In genomic region chr10:34994565-34995142, GRCh38 we compare ENCODE assay signal across 9 cellular contexts.
DNase-seq lines count a peak whose midpoint lies in the region; ATAC-seq, FAIRE-seq and TF ChIP-seq lines count a peak whose summit lies in the region.
"Had no signal": no experiment of that assay in that cellular context is flagged by ENCODE, and none has a peak within 500 bp of the region (broad histone marks: within the 10 kb centered on the region; RNA-seq: fewer than 3 reads in every experiment).

No MANE protein-coding gene starts in this region.

- DNase-seq in Daoy (ENCODE audit: low read depth) (peak; percentile 65), HK-2 (ENCODE audit: unreplicated experiment) (peak; percentile 43), RCC 7860 (ENCODE audit: low spot score) (peak; percentile 88), activated T-helper 1 cell treated with Interleukin-2 at 50 U/mL for 16 hours (ENCODE audit: low read depth) (peak; percentile 3), glutamatergic neuron (peak; percentile 61), prostate gland (ENCODE audit: low spot score) (peak; percentile 62), cerebellum (ENCODE audit: low spot score) (no peak)

- H3K4me1 ChIP-seq in prostate gland (replicated peaks), result no peaks in the 10 kb centered on the region

- TF ChIP-seq CTCF in glutamatergic neuron (IDR thresholded peaks at IDR 0.05; ENCODE audit: partially characterized antibody, unreplicated experiment), result peak; percentile 70
- TF ChIP-seq CTCF in prostate gland (IDR thresholded peaks at IDR 0.05), result peak in 3 of 4 experiments; percentile 56 to 77 (median 72)

- H3K4me3 ChIP-seq in prostate gland, result no peak overlapping the region

- FAIRE-seq in RCC 7860 (lab: Jason Lieb, UNC), result peak; percentile 16
- FAIRE-seq: frontal cortex had no signal

- H3K27me3 Mint-ChIP-seq in glutamatergic neuron (ENCODE audit: unreplicated experiment), result peaks cover 4% of the 10 kb centered on the region

- intact Hi-C loops in prostate gland (cut with DNase I), result no loop called here

- no peaks in the 10 kb centered on the region for H3K36me3 Mint-ChIP-seq in glutamatergic neuron (ENCODE audit: unreplicated experiment)

- no peaks in the 10 kb centered on the region for H3K36me3 ChIP-seq in prostate gland

- H3K27ac Mint-ChIP-seq in glutamatergic neuron (ENCODE audit: unreplicated experiment), result no peak overlapping the region

- H3K9me3 ChIP-seq in prostate gland, result no peaks in the 10 kb centered on the region

- H3K4me3 Mint-ChIP-seq in glutamatergic neuron (ENCODE audit: unreplicated experiment), result no peak overlapping the region

- H3K27ac ChIP-seq in prostate gland, result no peak overlapping the region

- 18% methylated on average over 7 of the region's 7 CpGs for WGBS in prostate gland

- H3K4me1 Mint-ChIP-seq in glutamatergic neuron (ENCODE audit: low read depth, unreplicated experiment), result no peaks in the 10 kb centered on the region

- no peaks in the 10 kb centered on the region for H3K27me3 ChIP-seq in prostate gland (replicated peaks; ENCODE audit: insufficient read depth)

- no peak for TF ChIP-seq POLR2A in prostate gland (IDR thresholded peaks at IDR 0.05)

- peaks cover 4% of the 10 kb centered on the region for H3K9me3 Mint-ChIP-seq in glutamatergic neuron (ENCODE audit: unreplicated experiment)

- ATAC-seq in GM21390 (IDR thresholded peaks at IDR 0.05; ENCODE audit: unreplicated experiment), result peak; percentile 85
